ENCODE assay signal across 16 cellular contexts in the genomic region with DNA sequence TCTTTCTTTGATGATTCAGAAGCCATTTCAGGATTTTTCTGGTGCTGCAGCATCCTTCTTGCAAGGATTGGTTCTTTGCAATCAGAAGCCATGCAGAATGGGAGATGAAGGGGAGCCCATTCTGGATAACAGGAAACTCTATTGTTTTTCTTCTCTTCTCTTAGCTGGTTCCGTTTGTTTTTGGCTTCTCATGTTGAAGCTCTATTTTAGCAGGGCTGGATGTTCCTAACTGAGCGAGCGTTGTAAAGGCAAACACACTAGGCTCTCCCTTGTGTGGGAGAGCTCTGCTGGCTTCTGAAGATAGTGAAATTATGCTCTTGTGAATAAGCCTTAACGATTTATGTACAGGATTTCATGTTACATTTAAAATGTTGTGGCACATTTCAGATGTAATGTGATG. TPM values are rescaled to one million over a fixed set of nuclear protein-coding genes. Genes with fewer than 3 reads are reported as not detected.
DNase-seq lines count a peak whose midpoint lies in the region; ATAC-seq and TF ChIP-seq lines count a peak whose summit lies in the region.
"Had no signal": no experiment of that assay in that cellular context is flagged by ENCODE, and none has a peak within 500 bp of the region (broad histone marks: within the 10 kb centered on the region; RNA-seq: fewer than 3 reads in every experiment).

No MANE protein-coding gene starts in this region.

- intact Hi-C loops in CD4-positive, alpha-beta memory T cell (cut with micrococcal nuclease) = no loop called here

- POLR2A ChIA-PET in HEK293 (lab: Yijun Ruan, JAX) = interaction anchor here (0.7 kb wide), 1 partner anchor 11 kb away, joined by 3 read pairs; no protein-coding TSS in a partner anchor
- POLR2A ChIA-PET in CD4-positive, alpha-beta memory T cell (lab: Charles Lee; ENCODE audit: partially characterized antibody) = no interaction called here

- no peaks in the 10 kb centered on the region for H3K36me3 Mint-ChIP-seq in endothelial cell (ENCODE audit: low read depth, unreplicated experiment)
- no peaks in the 10 kb centered on the region for H3K36me3 Mint-ChIP-seq in nephron progenitor cell (ENCODE audit: low read depth)
- no peaks in the 10 kb centered on the region for H3K36me3 Mint-ChIP-seq in CD4-positive, alpha-beta memory T cell
- H3K36me3 Mint-ChIP-seq: CD14-positive monocyte; CD8-positive, alpha-beta memory T cell had no signal

- H3K4me3 Mint-ChIP-seq in endothelial cell (ENCODE audit: unreplicated experiment) (no peak overlapping the region), nephron progenitor cell (no peak overlapping the region)
- H3K4me3 Mint-ChIP-seq in CD4-positive, alpha-beta memory T cell = no peak overlapping the region
- H3K4me3 Mint-ChIP-seq: CD14-positive monocyte; CD8-positive, alpha-beta memory T cell had no signal

- peaks cover 1% of the 10 kb centered on the region for H3K27me3 Mint-ChIP-seq in endothelial cell (ENCODE audit: unreplicated experiment)
- peaks cover 11% of the 10 kb centered on the region for H3K27me3 Mint-ChIP-seq in nephron progenitor cell (ENCODE audit: low read depth, poor library complexity)
- peaks cover 14 to 27% of the 10 kb centered on the region in 2 donors for H3K27me3 Mint-ChIP-seq in CD4-positive, alpha-beta memory T cell

- H3K9me3 Mint-ChIP-seq in endothelial cell (ENCODE audit: unreplicated experiment) = no peaks in the 10 kb centered on the region
- H3K9me3 Mint-ChIP-seq in nephron progenitor cell = no peaks in the 10 kb centered on the region
- no peaks in the 10 kb centered on the region for H3K9me3 Mint-ChIP-seq in CD4-positive, alpha-beta memory T cell
- H3K9me3 Mint-ChIP-seq: CD8-positive, alpha-beta memory T cell had no signal

- TF ChIP-seq POLR2A in GM18505 (IDR thresholded peaks at IDR 0.05; ENCODE audit: borderline replicate concordance, extremely low read depth, insufficient read depth, insufficient read length) = no peak

- H3K27ac ChIP-seq in HEK293 (ENCODE audit: extremely low read depth, low read depth, low read length) = no peak overlapping the region
- H3K27ac ChIP-seq in CD4-positive, alpha-beta memory T cell (ENCODE audit: low read depth, low read length) = no peak overlapping the region
- H3K27ac ChIP-seq: GM23248, HL-60 had no signal

- ATAC-seq in HG02973 (IDR thresholded peaks at IDR 0.05; ENCODE audit: unreplicated experiment) = no peak
- no peak for ATAC-seq in GM18505 (IDR thresholded peaks at IDR 0.05; ENCODE audit: unreplicated experiment)
- ATAC-seq: K562 had no signal

- TF ChIP-seq CTCF in HEK293 (tag by site-specific recombination; IDR thresholded peaks at IDR 0.05) = no peak
- TF ChIP-seq CTCF in endothelial cell (IDR thresholded peaks at IDR 0.05; ENCODE audit: unreplicated experiment) = no peak
- no peak for TF ChIP-seq CTCF in nephron progenitor cell (IDR thresholded peaks at IDR 0.05)

- H3K4me1 Mint-ChIP-seq in endothelial cell (ENCODE audit: unreplicated experiment) = peaks cover 24% of the 10 kb centered on the region
- H3K4me1 Mint-ChIP-seq in nephron progenitor cell = peaks cover 80% of the 10 kb centered on the region
- no peaks in the 10 kb centered on the region for H3K4me1 Mint-ChIP-seq in CD4-positive, alpha-beta memory T cell
- H3K4me1 Mint-ChIP-seq: CD14-positive monocyte; CD8-positive, alpha-beta memory T cell had no signal

- H3K27ac Mint-ChIP-seq in endothelial cell (ENCODE audit: unreplicated experiment) = peak overlapping the region; percentile 49
- peak overlapping the region; percentile 17 for H3K27ac Mint-ChIP-seq in nephron progenitor cell
- H3K27ac Mint-ChIP-seq in CD4-positive, alpha-beta memory T cell = no peak overlapping the region
- H3K27ac Mint-ChIP-seq: CD14-positive monocyte; CD8-positive, alpha-beta memory T cell had no signal

- no peak overlapping the region for H3K4me3 ChIP-seq in HEK293 (ENCODE audit: low read depth, low read length)
- no peak overlapping the region for H3K4me3 ChIP-seq in CD4-positive, alpha-beta memory T cell (ENCODE audit: low read length in 2 of 2)
- H3K4me3 ChIP-seq: GM23248, K562 had no signal

- DNase-seq in endothelial cell (ENCODE audit: low spot score) (no peak), nephron progenitor cell (no peak), KBM-7 (no peak)
- DNase-seq in CD4-positive, alpha-beta memory T cell = no peak
- DNase-seq: BE2C; Caco-2; CD8-positive, alpha-beta memory T cell; DMS53; GM23248; H7 had no signal

- no peaks in the 10 kb centered on the region for H3K36me3 ChIP-seq in HEK293 (ENCODE audit: control insufficient read depth in 2 of 2, insufficient read depth in 1 of 2, low read length in 2 of 2)
- H3K36me3 ChIP-seq in CD4-positive, alpha-beta memory T cell (ENCODE audit: insufficient read depth, low read length) = no peaks in the 10 kb centered on the region
- H3K36me3 ChIP-seq: BE2C had no signal

- H3K9me3 ChIP-seq in HEK293 (ENCODE audit: control insufficient read depth, insufficient read depth, low read depth, low read length) = no peaks in the 10 kb centered on the region
- no peaks in the 10 kb centered on the region for H3K9me3 ChIP-seq in CD4-positive, alpha-beta memory T cell (ENCODE audit: control insufficient read depth in 1 of 2, low read length in 2 of 2)
- H3K9me3 ChIP-seq: BE2C, Caco-2 had no signal

- peaks cover 9% of the 10 kb centered on the region for H3K27me3 ChIP-seq in CD4-positive, alpha-beta memory T cell (ENCODE audit: insufficient read depth, low read length)
- H3K27me3 ChIP-seq: BE2C had no signal

- no peaks in the 10 kb centered on the region for H3K4me1 ChIP-seq in HEK293 (ENCODE audit: control insufficient read depth, insufficient read depth, low read length)
- H3K4me1 ChIP-seq in CD4-positive, alpha-beta memory T cell (ENCODE audit: insufficient read depth, low read length) = no peaks in the 10 kb centered on the region
- H3K4me1 ChIP-seq: BE2C had no signal

- in situ Hi-C loops in KBM-7 (cut with MboI; ENCODE audit: low pct_unique_long_range_greater_than_20kb, low sequenced_read_pairs) = no loop called here

- CTCF ChIA-PET in HEK293 (lab: Yijun Ruan, JAX) = interaction anchor here (1.6 kb wide), 1 partner anchor 10 kb away, joined by 5 read pairs; no protein-coding TSS in a partner anchor
- CTCF ChIA-PET in CD4-positive, alpha-beta memory T cell (lab: Charles Lee; ENCODE audit: partially characterized antibody) = interaction anchor here (0.6 to 1.2 kb wide), 2 partner anchors 9 to 137 kb away, joined by 3 read pairs; no protein-coding TSS in a partner anchor

TF ChIP-seq in HEK293, 187 proteins besides CTCF, POLR2A, EP300 and RAD21:
- 0 out of 2 replicates have a peak, but pooled peaks have one; percentile 21 for TF ChIP-seq ZBTB17 (tag by site-specific recombination; IDR thresholded peaks at IDR 0.05)
- no peak for TF ChIP-seq ZSCAN23 (tag by site-specific recombination; IDR thresholded peaks at IDR 0.05)

RNA-seq across cellular contexts. Expression of gene CACNA1D, which starts 8.3 kb away (rescaled TPM):
- 208 TPM for total RNA-seq in endothelial cell (ENCODE audit: unreplicated experiment)
- not detected for total RNA-seq in CD4-positive, alpha-beta memory T cell
- under 1 TPM in 1 of 2 donors, not detected in 1; 0.06 TPM for polyA plus RNA-seq in CD4-positive, alpha-beta memory T cell
- total RNA-seq: GM23248 had no signal
- polyA plus RNA-seq: GM23248, K562 had no signal

Comparison
In these comparisons a context has a peak if more than half of its experiments do, and no peak if none do; other contexts are left out.
1. H3K27ac Mint-ChIP-seq: peak in endothelial cell (single experiment) and nephron progenitor cell (single experiment); none in CD4-positive, alpha-beta memory T cell (0 of 7).
2. RNA of gene CACNA1D, which starts 8.3 kb away (total RNA-seq): 208 TPM in endothelial cell (single experiment); not detected in CD4-positive, alpha-beta memory T cell; every median in the first group is over 100 times any median in the second.